In genomic region chr21:33452362-33452761, GRCh38 we compare ENCODE assay signal across 16 cellular contexts. TPM values are rescaled to one million over a fixed set of nuclear protein-coding genes. Genes with fewer than 3 reads are reported as not detected.
"Had no signal": no experiment of that assay in that cellular context is flagged by ENCODE, and none has a peak within 500 bp of the region (broad histone marks: within the 10 kb centered on the region; RNA-seq: fewer than 3 reads in every experiment).

No MANE protein-coding gene starts in this region.

- H3K9me3 Mint-ChIP-seq: effector memory CD8-positive, alpha-beta T cell; natural killer cell had no signal

- H3K4me3 Mint-ChIP-seq: effector memory CD8-positive, alpha-beta T cell; natural killer cell had no signal

- DNase-seq: activated CD4-positive, alpha-beta T cell treated with anti-CD3 and anti-CD28 coated beads for 1 hour; activated CD4-positive, alpha-beta T cell treated with anti-CD3 and anti-CD28 coated beads, Interleukin-2, amount 50 U/mL, for 48 hours; activated naive CD4-positive, alpha-beta T cell; central memory CD4-positive, alpha-beta T cell; effector memory CD8-positive, alpha-beta T cell; hypothalamus; natural killer cell; nucleus accumbens; psoas muscle; stimulated activated CD4-positive, alpha-beta T cell treated with anti-CD3 and anti-CD28 coated beads, Interleukin-2, amount 100 ng/mL, for 24 hours; stimulated activated naive CD4-positive, alpha-beta T cell treated with Interleukin-2 at 50 U/mL for 16 hours; testis had no signal

- H3K27ac ChIP-seq: adrenal gland, psoas muscle, right lobe of liver, testis had no signal

- H3K27me3 Mint-ChIP-seq: effector memory CD8-positive, alpha-beta T cell had no signal

- H3K4me1 ChIP-seq: adrenal gland, psoas muscle, testis had no signal

- H3K4me3 ChIP-seq: adrenal gland, lung, psoas muscle, right lobe of liver, testis had no signal

- H3K27ac Mint-ChIP-seq: natural killer cell had no signal

- H3K4me1 Mint-ChIP-seq: natural killer cell had no signal

- ATAC-seq: effector memory CD8-positive, alpha-beta T cell; natural killer cell had no signal

- H3K9me3 ChIP-seq: adrenal gland, psoas muscle, right lobe of liver, testis had no signal

- H3K27me3 ChIP-seq: adrenal gland, right lobe of liver, testis had no signal

RNA-seq across cellular contexts. Expression of gene DNAJC28, which starts 39.2 kb away (rescaled TPM):
- total RNA-seq: mononuclear cell had no signal
